In genomic region chr9:4339357-4339756, GRCh38 we compare ENCODE assay signal across 8 cellular contexts. TPM values are rescaled to one million over a fixed set of nuclear protein-coding genes. Genes with fewer than 3 reads are reported as not detected.
DNase-seq lines count a peak whose midpoint lies in the region; ATAC-seq and TF ChIP-seq lines count a peak whose summit lies in the region.

No MANE protein-coding gene starts in this region.

- TF ChIP-seq CTCF in GM23338 (conservative IDR thresholded peaks at IDR 0.05; ENCODE audit: low read depth in 2 of 2) = peak; percentile 85 to 98
- TF ChIP-seq CTCF in upper lobe of right lung (IDR thresholded peaks at IDR 0.05) = peak; percentile 93

- peak; percentile 67 for ATAC-seq in GM23338
- ATAC-seq in upper lobe of right lung = peak; percentile 83

- no peak overlapping the region for H3K4me2 ChIP-seq in GM23338

- H3K4me3 Mint-ChIP-seq in GM23338 = no peak overlapping the region
- H3K4me3 Mint-ChIP-seq in activated naive CD4-positive, alpha-beta T cell treated with anti-CD3 and anti-CD28 coated beads for 36 hours = peak overlapping the region; percentile 51

- H4K20me1 ChIP-seq in GM23338 (replicated peaks; ENCODE audit: insufficient read depth) = no peaks in the 10 kb centered on the region

- CTCF ChIA-PET in activated naive CD4-positive, alpha-beta T cell treated with anti-CD3 and anti-CD28 coated beads for 36 hours (lab: Charles Lee) = interaction anchor here (0.5 to 5.5 kb wide), 23 partner anchors 9 to 608 kb away, joined by 3 to 117 read pairs (median 5); no protein-coding TSS in a partner anchor

- H3F3A ChIP-seq in GM23338 (replicated peaks; ENCODE audit: low read depth) = no peaks in the 10 kb centered on the region

- H3K4me1 ChIP-seq in GM23338 (ENCODE audit: insufficient read depth) = 0 out of 2 replicates have a peak, but pooled peaks cover 3% of the 10 kb centered on the region
- H3K4me1 ChIP-seq in SJSA1 (replicated peaks) = peaks cover 7% of the 10 kb centered on the region
- peaks cover 1% of the 10 kb centered on the region for H3K4me1 ChIP-seq in upper lobe of right lung

- H3K27ac Mint-ChIP-seq in GM23338 = no peak overlapping the region
- peak overlapping the region; percentile 69 for H3K27ac Mint-ChIP-seq in activated naive CD4-positive, alpha-beta T cell treated with anti-CD3 and anti-CD28 coated beads for 36 hours

- H3K79me2 ChIP-seq in GM23338 (replicated peaks; ENCODE audit: insufficient read depth) = no peaks in the 10 kb centered on the region

- peaks cover 3% of the 10 kb centered on the region; the same call in 2 of the 3 replicates for H3K36me3 Mint-ChIP-seq in GM23338 (ENCODE audit: low read depth)
- H3K36me3 Mint-ChIP-seq in activated naive CD4-positive, alpha-beta T cell treated with anti-CD3 and anti-CD28 coated beads for 36 hours (ENCODE audit: low read depth) = no peaks in the 10 kb centered on the region

- H3K4me3 ChIP-seq in GM23338 = no peak overlapping the region
- H3K4me3 ChIP-seq in MG63 = no peak overlapping the region
- no peak overlapping the region for H3K4me3 ChIP-seq in SJSA1
- no peak overlapping the region for H3K4me3 ChIP-seq in upper lobe of right lung

- peaks cover 6% of the 10 kb centered on the region; the same call in 2 of the 3 replicates for H3K9me3 Mint-ChIP-seq in GM23338
- no peaks in the 10 kb centered on the region for H3K9me3 Mint-ChIP-seq in activated naive CD4-positive, alpha-beta T cell treated with anti-CD3 and anti-CD28 coated beads for 36 hours

- DNase-seq in ELF-1 (ENCODE audit: low read depth, low spot score) (peak; percentile 73), GM23338 (ENCODE audit: low spot score) (peak; percentile 80), MG63 (peak; percentile 40), SJSA1 (ENCODE audit: low read depth in 1 of 2, low spot score in 2 of 2) (peak; percentile 56 to 70), glomerular endothelial cell (ENCODE audit: extremely low read depth, low read depth, low spot score) (peak; percentile 83), posterior vena cava (ENCODE audit: low spot score) (peak; percentile 92), upper lobe of right lung (peak; percentile 90)
- DNase-seq in activated naive CD4-positive, alpha-beta T cell treated with anti-CD3 and anti-CD28 coated beads for 36 hours = peak; percentile 96

- H3K36me3 ChIP-seq in GM23338 (ENCODE audit: insufficient read depth) (no peaks in the 10 kb centered on the region), MG63 (no peaks in the 10 kb centered on the region), SJSA1 (no peaks in the 10 kb centered on the region), upper lobe of right lung (no peaks in the 10 kb centered on the region)

- H3K9me3 ChIP-seq in MG63 = no peaks in the 10 kb centered on the region
- H3K9me3 ChIP-seq in SJSA1 (replicated peaks) = no peaks in the 10 kb centered on the region
- no peaks in the 10 kb centered on the region for H3K9me3 ChIP-seq in upper lobe of right lung

- H2AFZ ChIP-seq in GM23338 = no peak overlapping the region

- no peak overlapping the region for H3K27ac ChIP-seq in GM23338 (ENCODE audit: low read depth)
- peak overlapping the region; percentile 29; the same call in 1 of the 2 replicates for H3K27ac ChIP-seq in SJSA1
- no peak overlapping the region for H3K27ac ChIP-seq in upper lobe of right lung

- H3K27me3 ChIP-seq in GM23338 (ENCODE audit: insufficient read depth) = no peaks in the 10 kb centered on the region
- no peaks in the 10 kb centered on the region for H3K27me3 ChIP-seq in MG63
- no peaks in the 10 kb centered on the region for H3K27me3 ChIP-seq in SJSA1 (replicated peaks)
- no peaks in the 10 kb centered on the region for H3K27me3 ChIP-seq in upper lobe of right lung

- peaks cover 3% of the 10 kb centered on the region; the same call in 2 of the 3 replicates for H3K4me1 Mint-ChIP-seq in GM23338
- peaks cover 10% of the 10 kb centered on the region for H3K4me1 Mint-ChIP-seq in activated naive CD4-positive, alpha-beta T cell treated with anti-CD3 and anti-CD28 coated beads for 36 hours (ENCODE audit: low read depth)

- intact Hi-C loops in activated naive CD4-positive, alpha-beta T cell treated with anti-CD3 and anti-CD28 coated beads for 36 hours (cut with micrococcal nuclease) = loop anchor here (1.0 to 5.0 kb wide), 8 partner anchors 24 to 1097 kb away; partner anchors contain the start of gene RFX3
- intact Hi-C loops in posterior vena cava (cut with DNase I) (no loop called here), upper lobe of right lung (cut with DNase I) (no loop called here)

- H3K27me3 Mint-ChIP-seq in GM23338 (ENCODE audit: insufficient read depth, low read depth, poor library complexity) = peaks cover 8% of the 10 kb centered on the region
- H3K27me3 Mint-ChIP-seq in activated naive CD4-positive, alpha-beta T cell treated with anti-CD3 and anti-CD28 coated beads for 36 hours (ENCODE audit: low read depth) = no peaks in the 10 kb centered on the region

- no peaks in the 10 kb centered on the region for H3K9me2 ChIP-seq in GM23338 (ENCODE audit: insufficient read depth)

TF ChIP-seq in GM23338, 12 proteins besides CTCF, POLR2A, EP300 and RAD21:
- TF ChIP-seq, protein P1, sequence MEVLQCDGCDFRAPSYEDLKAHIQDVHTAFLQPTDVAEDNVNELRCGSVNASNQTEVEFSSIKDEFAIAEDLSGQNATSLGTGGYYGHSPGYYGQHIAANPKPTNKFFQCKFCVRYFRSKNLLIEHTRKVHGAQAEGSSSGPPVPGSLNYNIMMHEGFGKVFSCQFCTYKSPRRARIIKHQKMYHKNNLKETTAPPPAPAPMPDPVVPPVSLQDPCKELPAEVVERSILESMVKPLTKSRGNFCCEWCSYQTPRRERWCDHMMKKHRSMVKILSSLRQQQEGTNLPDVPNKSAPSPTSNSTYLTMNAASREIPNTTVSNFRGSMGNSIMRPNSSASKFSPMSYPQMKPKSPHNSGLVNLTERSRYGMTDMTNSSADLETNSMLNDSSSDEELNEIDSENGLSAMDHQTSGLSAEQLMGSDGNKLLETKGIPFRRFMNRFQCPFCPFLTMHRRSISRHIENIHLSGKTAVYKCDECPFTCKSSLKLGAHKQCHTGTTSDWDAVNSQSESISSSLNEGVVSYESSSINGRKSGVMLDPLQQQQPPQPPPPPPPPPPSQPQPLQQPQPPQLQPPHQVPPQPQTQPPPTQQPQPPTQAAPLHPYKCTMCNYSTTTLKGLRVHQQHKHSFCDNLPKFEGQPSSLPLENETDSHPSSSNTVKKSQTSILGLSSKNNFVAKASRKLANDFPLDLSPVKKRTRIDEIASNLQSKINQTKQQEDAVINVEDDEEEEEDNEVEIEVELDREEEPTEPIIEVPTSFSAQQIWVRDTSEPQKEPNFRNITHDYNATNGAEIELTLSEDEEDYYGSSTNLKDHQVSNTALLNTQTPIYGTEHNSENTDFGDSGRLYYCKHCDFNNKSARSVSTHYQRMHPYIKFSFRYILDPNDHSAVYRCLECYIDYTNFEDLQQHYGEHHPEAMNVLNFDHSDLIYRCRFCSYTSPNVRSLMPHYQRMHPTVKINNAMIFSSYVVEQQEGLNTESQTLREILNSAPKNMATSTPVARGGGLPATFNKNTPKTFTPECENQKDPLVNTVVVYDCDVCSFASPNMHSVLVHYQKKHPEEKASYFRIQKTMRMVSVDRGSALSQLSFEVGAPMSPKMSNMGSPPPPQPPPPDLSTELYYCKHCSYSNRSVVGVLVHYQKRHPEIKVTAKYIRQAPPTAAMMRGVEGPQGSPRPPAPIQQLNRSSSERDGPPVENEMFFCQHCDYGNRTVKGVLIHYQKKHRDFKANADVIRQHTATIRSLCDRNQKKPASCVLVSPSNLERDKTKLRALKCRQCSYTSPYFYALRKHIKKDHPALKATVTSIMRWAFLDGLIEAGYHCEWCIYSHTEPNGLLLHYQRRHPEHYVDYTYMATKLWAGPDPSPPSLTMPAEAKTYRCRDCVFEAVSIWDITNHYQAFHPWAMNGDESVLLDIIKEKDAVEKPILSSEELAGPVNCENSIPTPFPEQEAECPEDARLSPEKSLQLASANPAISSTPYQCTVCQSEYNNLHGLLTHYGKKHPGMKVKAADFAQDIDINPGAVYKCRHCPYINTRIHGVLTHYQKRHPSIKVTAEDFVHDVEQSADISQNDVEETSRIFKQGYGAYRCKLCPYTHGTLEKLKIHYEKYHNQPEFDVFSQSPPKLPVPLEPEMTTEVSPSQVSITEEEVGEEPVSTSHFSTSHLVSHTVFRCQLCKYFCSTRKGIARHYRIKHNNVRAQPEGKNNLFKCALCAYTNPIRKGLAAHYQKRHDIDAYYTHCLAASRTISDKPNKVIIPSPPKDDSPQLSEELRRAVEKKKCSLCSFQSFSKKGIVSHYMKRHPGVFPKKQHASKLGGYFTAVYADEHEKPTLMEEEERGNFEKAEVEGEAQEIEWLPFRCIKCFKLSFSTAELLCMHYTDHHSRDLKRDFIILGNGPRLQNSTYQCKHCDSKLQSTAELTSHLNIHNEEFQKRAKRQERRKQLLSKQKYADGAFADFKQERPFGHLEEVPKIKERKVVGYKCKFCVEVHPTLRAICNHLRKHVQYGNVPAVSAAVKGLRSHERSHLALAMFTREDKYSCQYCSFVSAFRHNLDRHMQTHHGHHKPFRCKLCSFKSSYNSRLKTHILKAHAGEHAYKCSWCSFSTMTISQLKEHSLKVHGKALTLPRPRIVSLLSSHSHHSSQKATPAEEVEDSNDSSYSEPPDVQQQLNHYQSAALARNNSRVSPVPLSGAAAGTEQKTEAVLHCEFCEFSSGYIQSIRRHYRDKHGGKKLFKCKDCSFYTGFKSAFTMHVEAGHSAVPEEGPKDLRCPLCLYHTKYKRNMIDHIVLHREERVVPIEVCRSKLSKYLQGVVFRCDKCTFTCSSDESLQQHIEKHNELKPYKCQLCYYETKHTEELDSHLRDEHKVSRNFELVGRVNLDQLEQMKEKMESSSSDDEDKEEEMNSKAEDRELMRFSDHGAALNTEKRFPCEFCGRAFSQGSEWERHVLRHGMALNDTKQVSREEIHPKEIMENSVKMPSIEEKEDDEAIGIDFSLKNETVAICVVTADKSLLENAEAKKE (CRISPR knock-in tag; IDR thresholded peaks at IDR 0.05) = 0 out of 2 replicates have a peak, but pooled peaks have one; percentile 31
- no peak for TF ChIP-seq EZH2 (IDR thresholded peaks at IDR 0.05; ENCODE audit: low read depth, unreplicated experiment)

RNA-seq across cellular contexts. Expression of gene GLIS3, which starts 39.5 kb away (rescaled TPM):
- 0.16 and 0.52 TPM in 2 replicates for total RNA-seq in GM23338 (2014; rRNA removed; shearing (Covaris generic))
- 0.14 and 0.39 TPM in 2 replicates for polyA plus RNA-seq in GM23338 (2016; fragmentation: Nextera tagmentation; extraction: Ambion mirVana)
- 0.30 and 3.1 TPM in 2 replicates for total RNA-seq in MG63 (2014; rRNA removed; shearing (Covaris generic); ENCODE audit: low replicate concordance)
- 0.94 and 5.2 TPM in 2 replicates for total RNA-seq in SJSA1 (2014; rRNA removed; shearing (Covaris generic))
- total RNA-seq in activated naive CD4-positive, alpha-beta T cell treated with anti-CD3 and anti-CD28 coated beads for 36 hours = 1 to 10 TPM; 1.4 to 1.7 TPM
- total RNA-seq in glomerular endothelial cell (23.7 and 36.9 TPM in 2 replicates), posterior vena cava (10 to 100 TPM; 32.2 to 53.1 TPM), upper lobe of right lung (24.1 TPM)

Comparison
In these comparisons a context has a peak if more than half of its experiments do, and no peak if none do; other contexts are left out.
1. DNase-seq: peak in every context shown above with its lines; median percentile 96 in activated naive CD4-positive, alpha-beta T cell treated with anti-CD3 and anti-CD28 coated beads for 36 hours; 92 in posterior vena cava; 90 in upper lobe of right lung; 83 in glomerular endothelial cell; 80 in GM23338; 73 in ELF-1; 63 in SJSA1; 40 in MG63.